ENCODE assay signal across 18 cellular contexts in genomic region chr10:132978542-132978941, GRCh38. TPM values are rescaled to one million over a fixed set of nuclear protein-coding genes. Genes with fewer than 3 reads are reported as not detected.
DNase-seq lines count a peak whose midpoint lies in the region; ATAC-seq and TF ChIP-seq lines count a peak whose summit lies in the region.
"Had no signal": no experiment of that assay in that cellular context is flagged by ENCODE, and none has a peak within 500 bp of the region (broad histone marks: within the 10 kb centered on the region; RNA-seq: fewer than 3 reads in every experiment).

No MANE protein-coding gene starts in this region.

- no peak overlapping the region for H3K4me3 ChIP-seq in SK-N-SH (ENCODE audit: low read depth in 2 of 2, low read length in 1 of 2)
- H3K4me3 ChIP-seq in lower lobe of right lung = no peak overlapping the region
- H3K4me3 ChIP-seq: A549, BLaER1 had no signal

- H3K4me1 Mint-ChIP-seq in CD14-positive monocyte = no peaks in the 10 kb centered on the region
- no peaks in the 10 kb centered on the region for H3K4me1 Mint-ChIP-seq in effector memory CD8-positive, alpha-beta T cell (ENCODE audit: low read depth in 2 of 2)

- H2AFZ ChIP-seq in SK-N-SH (ENCODE audit: low read depth) = no peak overlapping the region

- CTCF ChIA-PET in SK-N-SH (lab: Yijun Ruan, JAX) = no interaction called here

- H3K4me3 Mint-ChIP-seq in CD14-positive monocyte = no peak overlapping the region
- no peak overlapping the region for H3K4me3 Mint-ChIP-seq in effector memory CD8-positive, alpha-beta T cell
- H3K4me3 Mint-ChIP-seq: CD8-positive, alpha-beta T cell; H9 had no signal

- H3K79me2 ChIP-seq in SK-N-SH (ENCODE audit: insufficient read depth) = no peaks in the 10 kb centered on the region

- H3K27me3 ChIP-seq in SK-N-SH (ENCODE audit: insufficient read depth) (no peaks in the 10 kb centered on the region), lower lobe of right lung (ENCODE audit: low read depth) (peaks cover 23% of the 10 kb centered on the region)
- H3K27me3 ChIP-seq: BLaER1 had no signal

- no peaks in the 10 kb centered on the region for H3K9me3 ChIP-seq in SK-N-SH
- no peaks in the 10 kb centered on the region for H3K9me3 ChIP-seq in lower lobe of right lung
- H3K9me3 ChIP-seq: A549, BLaER1 had no signal

- POLR2A ChIA-PET in SK-N-SH (lab: Yijun Ruan, JAX) = no interaction called here

- no peak overlapping the region for H3K27ac Mint-ChIP-seq in CD14-positive monocyte
- H3K27ac Mint-ChIP-seq in effector memory CD8-positive, alpha-beta T cell = no peak overlapping the region
- H3K27ac Mint-ChIP-seq: CD8-positive, alpha-beta T cell; H9 had no signal

- no peak for TF ChIP-seq RAD21 in SK-N-SH (IDR thresholded peaks at IDR 0.05; ENCODE audit: low read length)

- ATAC-seq in SK-N-SH treated with all-trans-retinoic acid at 6 μM for 48 hours (no peak), lower lobe of right lung (no peak), sciatic nerve (no peak)
- ATAC-seq in effector memory CD8-positive, alpha-beta T cell (replicated peaks) = no peak
- ATAC-seq: A549; CD8-positive, alpha-beta T cell; HepG2 had no signal

- peaks cover 4 to 28% (median 5%) of the 10 kb centered on the region in 3 donors for H3K27me3 Mint-ChIP-seq in CD14-positive monocyte (ENCODE audit: low read depth in 3 of 3)
- H3K27me3 Mint-ChIP-seq in effector memory CD8-positive, alpha-beta T cell = peaks cover 11 to 49% of the 10 kb centered on the region in 2 donors

- H3K4me2 ChIP-seq in SK-N-SH = no peak overlapping the region
- H3K4me2 ChIP-seq: A549, BLaER1 had no signal

- TF ChIP-seq EP300 in SK-N-SH (IDR thresholded peaks at IDR 0.05; ENCODE audit: borderline replicate concordance in 1 of 2, low read depth in 1 of 2, low read length in 1 of 2) = no peak

- H3K27ac ChIP-seq in SK-N-SH (ENCODE audit: low read depth in 2 of 2, low read length in 1 of 2) = no peak overlapping the region
- H3K27ac ChIP-seq in lower lobe of right lung = no peak overlapping the region
- H3K27ac ChIP-seq: 22Rv1, A549, BLaER1 had no signal

- H3F3A ChIP-seq in SK-N-SH (replicated peaks; ENCODE audit: insufficient read depth) = no peaks in the 10 kb centered on the region

- intact Hi-C loops in CD14-positive monocyte (cut with micrococcal nuclease) = no loop called here
- intact Hi-C loops in lower lobe of right lung (cut with DNase I) = no loop called here
- intact Hi-C loops in sciatic nerve (cut with DNase I) = no loop called here

- no peaks in the 10 kb centered on the region for H4K20me1 ChIP-seq in SK-N-SH (ENCODE audit: insufficient read depth)

- no peak for TF ChIP-seq CTCF in SK-N-SH (IDR thresholded peaks at IDR 0.05)
- TF ChIP-seq CTCF in CD14-positive monocyte (IDR thresholded peaks at IDR 0.05) = no peak
- no peak for TF ChIP-seq CTCF in lower lobe of right lung (IDR thresholded peaks at IDR 0.05)

- H3K36me3 ChIP-seq in SK-N-SH (replicated peaks in 1 of 2; ENCODE audit: control insufficient read depth in 1 of 2, insufficient read depth in 2 of 2, low read length in 1 of 2) (no peaks in the 10 kb centered on the region), lower lobe of right lung (no peaks in the 10 kb centered on the region)
- H3K36me3 ChIP-seq: BLaER1 had no signal

- H3K9ac ChIP-seq in SK-N-SH = no peak overlapping the region
- H3K9ac ChIP-seq: BLaER1 had no signal

- H3K4me1 ChIP-seq in SK-N-SH (ENCODE audit: control insufficient read depth in 1 of 2, insufficient read depth in 2 of 2, low read depth in 1 of 2, low read length in 1 of 2) (peaks cover 0 to 5% of the 10 kb centered on the region in 2 experiments; a peak in 1 of 4 replicates), lower lobe of right lung (no peaks in the 10 kb centered on the region)
- H3K4me1 ChIP-seq: A549 had no signal

- no peaks in the 10 kb centered on the region for H3K9me3 Mint-ChIP-seq in CD14-positive monocyte
- no peaks in the 10 kb centered on the region for H3K9me3 Mint-ChIP-seq in effector memory CD8-positive, alpha-beta T cell
- H3K9me3 Mint-ChIP-seq: CD8-positive, alpha-beta T cell; H9 had no signal

- no peaks in the 10 kb centered on the region for H3K36me3 Mint-ChIP-seq in CD14-positive monocyte
- H3K36me3 Mint-ChIP-seq in effector memory CD8-positive, alpha-beta T cell (ENCODE audit: insufficient read depth) = no peaks in the 10 kb centered on the region
- H3K36me3 Mint-ChIP-seq: CD8-positive, alpha-beta T cell had no signal

- 62% methylated on average over 9 of the region's 9 CpGs for WGBS in SK-N-SH (ENCODE audit: low lambda C conversion rate)

- no peaks in the 10 kb centered on the region for H3K9me2 ChIP-seq in SK-N-SH

- DNase-seq in SK-N-SH = peak; percentile 22
- DNase-seq in CD14-positive monocyte (ENCODE audit: low spot score) = peak; percentile 23
- DNase-seq in lower lobe of right lung = peak; percentile 28
- peak; percentile 47 for DNase-seq in sciatic nerve (ENCODE audit: low spot score)
- DNase-seq in effector memory CD8-positive, alpha-beta T cell = no peak
- no peak for DNase-seq in activated CD4-positive, CD25-positive, alpha-beta regulatory T cell treated with anti-CD3 and anti-CD28 coated beads, Interleukin-2, amount 50 U/mL, for 72 hours
- DNase-seq in AG20443 (ENCODE audit: low spot score) = no peak
- DNase-seq: Calu3; CD8-positive, alpha-beta T cell; DMS79 treated with DMSO at 0.1 percent for 48 hours; GF-D8; GOT3; H9 had no signal

TF ChIP-seq in SK-N-SH, 30 proteins besides CTCF, POLR2A, EP300 and RAD21 (continues in another document):
- no peak for TF ChIP-seq POLR2AphosphoS5 (IDR thresholded peaks at IDR 0.05; ENCODE audit: low read depth, low read length)
- no peak for TF ChIP-seq RFX5 (IDR thresholded peaks at IDR 0.05; ENCODE audit: low read length)
- no peak for TF ChIP-seq FOXM1 (IDR thresholded peaks at IDR 0.05; ENCODE audit: low read depth)
- TF ChIP-seq NFIC (IDR thresholded peaks at IDR 0.05; ENCODE audit: borderline replicate concordance) = no peak
- no peak for TF ChIP-seq JUND (IDR thresholded peaks at IDR 0.05)
- no peak for TF ChIP-seq FOXJ3 (CRISPR knock-in tag; IDR thresholded peaks at IDR 0.05)
- TF ChIP-seq TAF1 (IDR thresholded peaks at IDR 0.05; ENCODE audit: borderline replicate concordance, low read depth, low read length) = no peak

TF ChIP-seq in SK-N-SH treated with all-trans-retinoic acid at 6 μM for 48 hours, 23 proteins besides CTCF, POLR2A, EP300 and RAD21:
- TF ChIP-seq CREB5 (CRISPR knock-in tag; IDR thresholded peaks at IDR 0.05; ENCODE audit: low read depth) = no peak
- TF ChIP-seq ZFP3 (CRISPR knock-in tag; IDR thresholded peaks at IDR 0.05) = no peak
- no peak for TF ChIP-seq ZC3H10 (CRISPR knock-in tag; IDR thresholded peaks at IDR 0.05)
- no peak for TF ChIP-seq ZNF8 (CRISPR knock-in tag; IDR thresholded peaks at IDR 0.05)
- TF ChIP-seq CSDC2 (CRISPR knock-in tag; IDR thresholded peaks at IDR 0.05) = no peak
- no peak for TF ChIP-seq OSR1 (CRISPR knock-in tag; IDR thresholded peaks at IDR 0.05)
- no peak for TF ChIP-seq TOX (CRISPR knock-in tag; IDR thresholded peaks at IDR 0.05; ENCODE audit: borderline replicate concordance)

RNA-seq across cellular contexts. Expression of gene CFAP46, which starts 36.2 kb away (rescaled TPM):
- polyA plus RNA-seq in SK-N-SH (2012; rRNA removed) (3.9 and 4.9 TPM in 2 replicates), CD14-positive monocyte (not detected)
- polyA plus RNA-seq in SK-N-SH (2012; cell fraction: cytosol; rRNA removed) = 3.8 and 4.1 TPM in 2 replicates
- polyA plus RNA-seq in SK-N-SH (2012; cell fraction: nucleus; rRNA removed) = 9.4 and 11.4 TPM in 2 replicates
- total RNA-seq in lower lobe of right lung (9.0 TPM), sciatic nerve (1.1 TPM)
- total RNA-seq: Calu3; CD8-positive, alpha-beta T cell had no signal

Comparison
In these comparisons a context has a peak if more than half of its experiments do, and no peak if none do; other contexts are left out.
1. DNase-seq: peak in SK-N-SH (single experiment), CD14-positive monocyte (single experiment), lower lobe of right lung (single experiment) and sciatic nerve (single experiment); none in effector memory CD8-positive, alpha-beta T cell (0 of 3), activated CD4-positive, CD25-positive, alpha-beta regulatory T cell treated with anti-CD3 and anti-CD28 coated beads, Interleukin-2, amount 50 U/mL, for 72 hours (single experiment) and AG20443 (single experiment).